ENCODE assay signal across 28 cellular contexts in genomic region chr5:159735749-159736660, GRCh38.
DNase-seq lines count a peak whose midpoint lies in the region; ATAC-seq, FAIRE-seq and TF ChIP-seq lines count a peak whose summit lies in the region.
"Had no signal": no experiment of that assay in that cellular context is flagged by ENCODE, and none has a peak within 500 bp of the region (broad histone marks: within the 10 kb centered on the region; RNA-seq: fewer than 3 reads in every experiment).

No MANE protein-coding gene starts in this region.

- 30% methylated on average over 8 of the region's 8 CpGs for WGBS in A549 (ENCODE audit: missing lambda C conversion rate)

- TF ChIP-seq RAD21 in A549 (conservative IDR thresholded peaks at IDR 0.05 in 1 of 2, IDR thresholded peaks at IDR 0.05 in 1 of 2), result no peak

- H3K27ac ChIP-seq in A549 (peak overlapping the region in 1 of 2 experiments; percentile 48; a peak in 1 of 6 replicates), astrocyte (ENCODE audit: low read depth, low read length) (no peak overlapping the region)
- H3K27ac ChIP-seq: cardiac muscle cell, VCaP had no signal

- peaks cover 8% of the 10 kb centered on the region for H3K27me3 Mint-ChIP-seq in astrocyte (ENCODE audit: low read depth, unreplicated experiment)

- H3K79me2 ChIP-seq in astrocyte (ENCODE audit: insufficient read depth, low read length), result no peaks in the 10 kb centered on the region

- H3K27ac Mint-ChIP-seq in astrocyte (ENCODE audit: unreplicated experiment), result no peak overlapping the region
- H3K27ac Mint-ChIP-seq: activated CD4-positive, alpha-beta T cell treated with anti-CD3 and anti-CD28 coated beads, Interleukin-2, amount 10 ng/mL, durations not matched to agents 24 days and 14 days; activated naive CD4-positive, alpha-beta T cell treated with anti-CD3 and anti-CD28 coated beads, Interleukin-2, amount 10 ng/mL, durations not matched to agents 7 days and 5 days; B cell; CD8-positive, alpha-beta memory T cell; dendritic cell treated with granulocyte-macrophage colony-stimulating factor and Interleukin-4, amounts not matched to agents 40 ng/mL and 50 ng/mL, for 4 days; naive thymus-derived CD8-positive, alpha-beta T cell had no signal

- H3K4me3 Mint-ChIP-seq in astrocyte (ENCODE audit: unreplicated experiment), result no peak overlapping the region
- H3K4me3 Mint-ChIP-seq: activated CD4-positive, alpha-beta T cell treated with anti-CD3 and anti-CD28 coated beads, Interleukin-2, amount 10 ng/mL, durations not matched to agents 24 days and 14 days; activated naive CD4-positive, alpha-beta T cell treated with anti-CD3 and anti-CD28 coated beads, Interleukin-2, amount 10 ng/mL, durations not matched to agents 7 days and 5 days; B cell; CD8-positive, alpha-beta memory T cell; dendritic cell treated with granulocyte-macrophage colony-stimulating factor and Interleukin-4, amounts not matched to agents 40 ng/mL and 50 ng/mL, for 4 days; naive thymus-derived CD8-positive, alpha-beta T cell had no signal

- H4K20me1 ChIP-seq in astrocyte (ENCODE audit: insufficient read depth, low read length), result no peaks in the 10 kb centered on the region

- H3K36me3 ChIP-seq in astrocyte (ENCODE audit: insufficient read depth, low read length), result no peaks in the 10 kb centered on the region
- H3K36me3 ChIP-seq: cardiac muscle cell had no signal

- TF ChIP-seq CTCF in A549 (IDR thresholded peaks at IDR 0.05) (no peak), astrocyte (IDR thresholded peaks at IDR 0.05; ENCODE audit: insufficient read depth, low read depth, low read length) (no peak), fibroblast of villous mesenchyme (IDR thresholded peaks at IDR 0.05; ENCODE audit: insufficient read depth, low read depth, low read length) (no peak)

- DNase-seq in A549 (ENCODE audit: low read depth in 1 of 2, low spot score in 1 of 2) (no peak), HPDE6-E6E7 (ENCODE audit: extremely low spot score) (peak; percentile 49), astrocyte (ENCODE audit: low read depth) (peak; percentile 29), fibroblast of villous mesenchyme (ENCODE audit: low read depth) (peak; percentile 5), NCI-H345 treated with DMSO at 0.1 percent for 48 hours (lab: John Stamatoyannopoulos, UW; ENCODE audit: unreplicated experiment) (no peak), NCI-H1694 treated with DMSO at 0.1 percent for 48 hours (lab: John Stamatoyannopoulos, UW) (no peak)
- DNase-seq: activated CD4-positive, alpha-beta T cell treated with anti-CD3 and anti-CD28 coated beads, Interleukin-2, amount 10 ng/mL, durations not matched to agents 24 days and 14 days; activated naive CD4-positive, alpha-beta T cell treated with anti-CD3 and anti-CD28 coated beads, Interleukin-2, amount 10 ng/mL, durations not matched to agents 7 days and 5 days; activated T-cell treated with anti-CD3 and anti-CD28 coated beads, Interleukin-2, amount 50 U/mL, for 48 hours; amniotic stem cell; CD8-positive, alpha-beta memory T cell; DMS153; H7; midbrain; naive thymus-derived CD8-positive, alpha-beta T cell; NCI-H1436; NCI-H510A treated with DMSO at 0.1 percent for 48 hours; occipital lobe; RPMI8226; small intestine had no signal

- H3K4me1 ChIP-seq in A549, result peaks cover 21% of the 10 kb centered on the region
- H3K4me1 ChIP-seq in astrocyte (ENCODE audit: insufficient read depth, low read length), result no peaks in the 10 kb centered on the region

- H3K9me3 ChIP-seq in A549 (no peaks in the 10 kb centered on the region), astrocyte (ENCODE audit: insufficient read depth, low read depth, low read length) (no peaks in the 10 kb centered on the region)

- no peak overlapping the region for H2AFZ ChIP-seq in astrocyte (ENCODE audit: low read depth, low read length)

- H3K4me3 ChIP-seq in A549 (no peak overlapping the region), astrocyte (ENCODE audit: insufficient read depth, low read depth, low read length) (no peak overlapping the region), fibroblast of villous mesenchyme (ENCODE audit: low read depth, low read length) (no peak overlapping the region)
- H3K4me3 ChIP-seq: cardiac muscle cell had no signal

- H3K9ac ChIP-seq in astrocyte (ENCODE audit: low read length), result no peak overlapping the region

- no peak for TF ChIP-seq EP300 in A549 (IDR thresholded peaks at IDR 0.05)

- ATAC-seq in A549, result peak; percentile 56 to 67
- ATAC-seq in GM18505 (IDR thresholded peaks at IDR 0.05; ENCODE audit: unreplicated experiment), result no peak
- ATAC-seq in GM21515 (IDR thresholded peaks at IDR 0.05; ENCODE audit: unreplicated experiment), result no peak
- ATAC-seq: naive thymus-derived CD8-positive, alpha-beta T cell had no signal

- no peak for TF ChIP-seq POLR2A in A549 (IDR thresholded peaks at IDR 0.05; ENCODE audit: low read length)
- no peak for TF ChIP-seq POLR2A in GM18505 (IDR thresholded peaks at IDR 0.05; ENCODE audit: borderline replicate concordance, extremely low read depth, insufficient read depth, insufficient read length)

- CTCF ChIA-PET in A549 (lab: Yijun Ruan, JAX), result no interaction called here

- POLR2A ChIA-PET in A549 (lab: Yijun Ruan, JAX), result no interaction called here

- H3K9me3 Mint-ChIP-seq in astrocyte (ENCODE audit: unreplicated experiment), result peaks cover 4% of the 10 kb centered on the region
- H3K9me3 Mint-ChIP-seq: activated naive CD4-positive, alpha-beta T cell treated with anti-CD3 and anti-CD28 coated beads, Interleukin-2, amount 10 ng/mL, durations not matched to agents 7 days and 5 days had no signal

- peaks cover 7% of the 10 kb centered on the region for H3K4me1 Mint-ChIP-seq in astrocyte (ENCODE audit: low read depth, unreplicated experiment)
- H3K4me1 Mint-ChIP-seq: activated CD4-positive, alpha-beta T cell treated with anti-CD3 and anti-CD28 coated beads, Interleukin-2, amount 10 ng/mL, durations not matched to agents 24 days and 14 days had no signal

- FAIRE-seq in A549 (lab: Jason Lieb, UNC) (peak; percentile 90), astrocyte (lab: Jason Lieb, UNC) (peak; percentile 74)
- FAIRE-seq: endometrium, frontal cortex, small intestine had no signal

- no peaks in the 10 kb centered on the region for H3K27me3 ChIP-seq in astrocyte (ENCODE audit: insufficient read depth, low read length)
- H3K27me3 ChIP-seq: cardiac muscle cell had no signal

- H3K36me3 Mint-ChIP-seq in astrocyte (ENCODE audit: low read depth, unreplicated experiment), result no peaks in the 10 kb centered on the region
- H3K36me3 Mint-ChIP-seq: activated naive CD4-positive, alpha-beta T cell treated with anti-CD3 and anti-CD28 coated beads, Interleukin-2, amount 10 ng/mL, durations not matched to agents 7 days and 5 days; CD8-positive, alpha-beta memory T cell; naive thymus-derived CD8-positive, alpha-beta T cell had no signal

- H3K4me2 ChIP-seq in A549 (peak overlapping the region; percentile 49), astrocyte (ENCODE audit: low read length) (no peak overlapping the region)

TF ChIP-seq in A549, 52 proteins besides CTCF, POLR2A, EP300 and RAD21:
- TF ChIP-seq RFX5 (IDR thresholded peaks at IDR 0.05), result no peak
- TF ChIP-seq, protein P1, sequence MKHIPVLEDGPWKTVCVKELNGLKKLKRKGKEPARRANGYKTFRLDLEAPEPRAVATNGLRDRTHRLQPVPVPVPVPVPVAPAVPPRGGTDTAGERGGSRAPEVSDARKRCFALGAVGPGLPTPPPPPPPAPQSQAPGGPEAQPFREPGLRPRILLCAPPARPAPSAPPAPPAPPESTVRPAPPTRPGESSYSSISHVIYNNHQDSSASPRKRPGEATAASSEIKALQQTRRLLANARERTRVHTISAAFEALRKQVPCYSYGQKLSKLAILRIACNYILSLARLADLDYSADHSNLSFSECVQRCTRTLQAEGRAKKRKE (CRISPR knock-in tag; IDR thresholded peaks at IDR 0.05; ENCODE audit: low read depth), result no peak
- 0 out of 2 replicates have a peak, but pooled peaks have one; percentile 36 for TF ChIP-seq JUNB (IDR thresholded peaks at IDR 0.05)
- TF ChIP-seq, protein P2, sequence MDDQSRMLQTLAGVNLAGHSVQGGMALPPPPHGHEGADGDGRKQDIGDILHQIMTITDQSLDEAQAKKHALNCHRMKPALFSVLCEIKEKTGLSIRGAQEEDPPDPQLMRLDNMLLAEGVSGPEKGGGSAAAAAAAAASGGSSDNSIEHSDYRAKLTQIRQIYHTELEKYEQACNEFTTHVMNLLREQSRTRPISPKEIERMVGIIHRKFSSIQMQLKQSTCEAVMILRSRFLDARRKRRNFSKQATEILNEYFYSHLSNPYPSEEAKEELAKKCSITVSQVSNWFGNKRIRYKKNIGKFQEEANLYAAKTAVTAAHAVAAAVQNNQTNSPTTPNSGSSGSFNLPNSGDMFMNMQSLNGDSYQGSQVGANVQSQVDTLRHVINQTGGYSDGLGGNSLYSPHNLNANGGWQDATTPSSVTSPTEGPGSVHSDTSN (IDR thresholded peaks at IDR 0.05), result no peak
- TF ChIP-seq CEBPB (IDR thresholded peaks at IDR 0.05), result peak; percentile 28 to 71; a peak in 3 of 4 replicates
- 0 out of 2 replicates have a peak, but pooled peaks have one; percentile 19 for TF ChIP-seq FOSL2 (IDR thresholded peaks at IDR 0.05)
- TF ChIP-seq FOSL2 (CRISPR knock-in tag; IDR thresholded peaks at IDR 0.05), result peak; percentile 78

Comparison
In these comparisons a context has a peak if more than half of its experiments do, and no peak if none do; other contexts are left out.
1. ATAC-seq: peak in A549 (2 of 2); none in GM18505 (single experiment) and GM21515 (single experiment).
2. DNase-seq: peak in HPDE6-E6E7 (single experiment), astrocyte (single experiment) and fibroblast of villous mesenchyme (single experiment); none in A549 (0 of 2), NCI-H345 treated with DMSO at 0.1 percent for 48 hours (single experiment) and NCI-H1694 treated with DMSO at 0.1 percent for 48 hours (single experiment).